ENCODE assay signal across 8 cellular contexts in the genomic region with DNA sequence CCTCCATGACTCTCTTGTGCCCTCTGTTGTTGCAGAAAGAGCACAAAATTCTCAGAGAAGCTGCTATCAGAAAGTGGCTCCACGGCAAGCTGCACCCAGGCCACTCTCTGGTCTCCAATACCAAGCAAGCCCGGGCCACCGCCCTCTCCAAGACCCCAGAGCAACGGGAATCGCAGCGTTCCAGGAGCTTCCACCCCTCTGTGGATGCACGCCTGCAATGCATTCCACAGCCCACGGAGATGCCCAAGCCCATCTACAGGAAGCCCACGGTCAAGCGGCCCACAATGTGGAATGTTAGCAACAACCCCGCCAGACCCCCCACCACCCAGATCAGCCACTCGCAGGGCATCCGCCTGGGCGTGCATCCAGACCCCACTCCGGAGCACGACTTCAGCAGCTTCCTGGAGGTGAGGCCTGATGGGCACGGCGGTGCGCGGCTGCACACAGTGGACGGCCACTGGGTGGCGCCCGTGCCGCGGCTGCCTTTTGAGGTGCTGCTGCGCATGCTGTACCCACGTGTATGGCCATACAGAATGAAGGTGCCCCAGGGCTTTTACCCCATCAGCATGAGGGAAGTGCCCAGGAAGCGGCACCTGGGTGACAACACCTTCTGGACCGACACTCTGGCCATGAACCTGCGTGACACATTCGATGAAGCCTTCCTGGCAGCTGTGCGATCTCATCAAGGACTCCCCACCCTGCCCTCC. TPM values are rescaled to one million over a fixed set of nuclear protein-coding genes. Genes with fewer than 3 reads are reported as not detected.
DNase-seq lines count a peak whose midpoint lies in the region; ATAC-seq, FAIRE-seq and TF ChIP-seq lines count a peak whose summit lies in the region.

No MANE protein-coding gene starts in this region.

- ATAC-seq in HG02763 (IDR thresholded peaks at IDR 0.05; ENCODE audit: unreplicated experiment), result peak; percentile 86
- peak; percentile 81; the same call in 1 of the 2 replicates for ATAC-seq in Panc1

- 19 to 27% (median 27%) methylated on average over 32 of the region's 32 CpGs for WGBS in small intestine, 3 donors

- no peaks in the 10 kb centered on the region for H3K27me3 ChIP-seq in Panc1 (ENCODE audit: control insufficient read depth, insufficient read depth, low read length)
- H3K27me3 ChIP-seq in small intestine (ENCODE audit: control insufficient read depth in 2 of 2, insufficient read depth in 2 of 2, low read length in 2 of 2), result no peaks in the 10 kb centered on the region

- no peak overlapping the region for H3K27ac ChIP-seq in Panc1 (ENCODE audit: low read length)
- no peak overlapping the region for H3K27ac ChIP-seq in small intestine (ENCODE audit: low read depth in 1 of 2, low read length in 1 of 2)

- CTCF ChIA-PET in Panc1 (lab: Charles Lee), result no interaction called here

- TF ChIP-seq CTCF in Panc1 (IDR thresholded peaks at IDR 0.05), result peak; percentile 85

- FAIRE-seq in GM18507 (lab: Jason Lieb, UNC) (peak; percentile 69), small intestine (lab: Jason Lieb, UNC) (no peak)

- H3K4me1 ChIP-seq in Panc1 (ENCODE audit: control insufficient read depth, insufficient read depth, low read length), result no peaks in the 10 kb centered on the region
- H3K4me1 ChIP-seq in small intestine (ENCODE audit: control insufficient read depth in 2 of 2, insufficient read depth in 1 of 2, low read depth in 1 of 2, low read length in 1 of 2), result no peaks in the 10 kb centered on the region

- no TSS peak for BruUV-seq in Panc1 (replicated peaks; lab: Mats Ljungman, UMichigan)

- in situ Hi-C loops in Panc1 (cut with HindIII; ENCODE audit: low pct_unique_long_range_greater_than_20kb, low sequenced_read_pairs), result no loop called here

- intact Hi-C loops in Panc1 (cut with micrococcal nuclease; ENCODE audit: unreplicated experiment) (no loop called here), cardiac septum (cut with DNase I) (no loop called here)

- POLR2A ChIA-PET in Panc1 (lab: Charles Lee), result no interaction called here

- H3K4me3 ChIP-seq in Panc1 (ENCODE audit: low read depth in 2 of 2, low read length in 2 of 2) (no peak overlapping the region), small intestine (ENCODE audit: low read depth in 1 of 2, low read length in 2 of 2) (no peak overlapping the region)

- H3K36me3 ChIP-seq in Panc1 (ENCODE audit: control insufficient read depth, insufficient read depth, low read length), result no peaks in the 10 kb centered on the region; the same call in 1 of the 2 replicates
- peaks cover 3 to 9% of the 10 kb centered on the region in 2 donors for H3K36me3 ChIP-seq in small intestine (ENCODE audit: control insufficient read depth in 2 of 2, insufficient read depth in 2 of 2, low read length in 2 of 2)

- peak; percentile 73 for DNase-seq in GM18507 (ENCODE audit: extremely low spot score, insufficient read length, low read depth)
- DNase-seq in Panc1 (ENCODE audit: low read depth, low spot score), result no peak
- DNase-seq in activated effector memory CD4-positive, alpha-beta T cell treated with Interleukin-2 at 50 U/mL for 16 hours, result peak; percentile 72
- peak; percentile 83 for DNase-seq in cardiac septum (ENCODE audit: low spot score)
- peak; percentile 70 for DNase-seq in small intestine
- DNase-seq in NCI-H1417 treated with DMSO at 0.1 percent for 48 hours (lab: John Stamatoyannopoulos, UW), result no peak
- DNase-seq in A172 (ENCODE audit: low spot score), result no peak

- H3K9me3 ChIP-seq in Panc1 (ENCODE audit: control insufficient read depth, insufficient read depth, low read depth, low read length) (no peaks in the 10 kb centered on the region), small intestine (ENCODE audit: control insufficient read depth, low read depth) (no peaks in the 10 kb centered on the region)

RNA-seq across cellular contexts. Expression of a gene that starts 6.3 kb away (rescaled TPM):
- total RNA-seq in Panc1 (2021; ENCODE audit: unreplicated experiment) (not detected), cardiac septum (0.38 TPM)
- polyA plus RNA-seq in Panc1 (2012; ENCODE audit: insufficient read length), result 0.13 TPM
- 1 to 10 TPM; 2.1 to 2.4 (median 2.2) TPM for polyA plus RNA-seq in small intestine
- not detected in 2 replicates for total RNA-seq in A172 (2014; rRNA removed; shearing (Covaris generic))

RNA-seq across cellular contexts. Expression of a gene that starts 9.9 kb away (rescaled TPM):
- 64.9 TPM for total RNA-seq in Panc1 (2021; ENCODE audit: unreplicated experiment)
- 49.4 TPM for polyA plus RNA-seq in Panc1 (2012; ENCODE audit: insufficient read length)
- 46.1 TPM for total RNA-seq in cardiac septum
- polyA plus RNA-seq in small intestine, result 10 to 100 TPM in 2 of 3 donors, 1 to 10 TPM in 1; 9.8 to 49.8 (median 14.3) TPM
- total RNA-seq in A172 (2014; rRNA removed; shearing (Covaris generic)), result 41.4 and 49.5 TPM in 2 replicates

RNA-seq across cellular contexts. Expression of a gene that starts 49.0 kb away (rescaled TPM):
- total RNA-seq in Panc1 (2021; ENCODE audit: unreplicated experiment), result 0.18 TPM
- polyA plus RNA-seq in Panc1 (2012; ENCODE audit: insufficient read length), result not detected
- total RNA-seq in cardiac septum, result 0.43 TPM
- under 1 TPM in 1 of 3 donors, not detected in 2; 0.21 TPM for polyA plus RNA-seq in small intestine
- 0.93 TPM in 1 of 2 replicates, not detected in the other for total RNA-seq in A172 (2014; rRNA removed; shearing (Covaris generic))

Comparison
In these comparisons a context has a peak if more than half of its experiments do, and no peak if none do; other contexts are left out.
1. DNase-seq: peak in GM18507 (single experiment), activated effector memory CD4-positive, alpha-beta T cell treated with Interleukin-2 at 50 U/mL for 16 hours (single experiment), cardiac septum (single experiment) and small intestine (single experiment); none in Panc1 (single experiment), NCI-H1417 treated with DMSO at 0.1 percent for 48 hours (single experiment) and A172 (single experiment).